In genomic region chr2:179861027-179861776, GRCh38 we compare ENCODE assay signal across 1 cellular context.
TF ChIP-seq lines count a peak whose summit lies in the region.

Gene ZNF385B, minus strand, starts transcription at chr2:179861612.

TF ChIP-seq in HepG2, 621 proteins besides CTCF, POLR2A, EP300 and RAD21 (continued from another document and continues in another):
- no peak for TF ChIP-seq ZNF407 (CRISPR knock-in tag; IDR thresholded peaks at IDR 0.05; ENCODE audit: not compliant biosample characterization)
- no peak for TF ChIP-seq ZNF740 (CRISPR knock-in tag; IDR thresholded peaks at IDR 0.05)
- TF ChIP-seq PRDM4 (CRISPR knock-in tag; IDR thresholded peaks at IDR 0.05; ENCODE audit: borderline replicate concordance): no peak
- peak; percentile 31; the same call in 1 of the 2 replicates for TF ChIP-seq ARNT2 (CRISPR knock-in tag; IDR thresholded peaks at IDR 0.05; ENCODE audit: low read depth)
- TF ChIP-seq SP4 (CRISPR knock-in tag; IDR thresholded peaks at IDR 0.05): no peak
- no peak for TF ChIP-seq ZNF703 (CRISPR knock-in tag; IDR thresholded peaks at IDR 0.05; ENCODE audit: borderline replicate concordance)
- TF ChIP-seq ZNF350 (CRISPR knock-in tag; IDR thresholded peaks at IDR 0.05; ENCODE audit: borderline replicate concordance, low read depth): no peak
- no peak for TF ChIP-seq ZFYVE20 (CRISPR knock-in tag; IDR thresholded peaks at IDR 0.05; ENCODE audit: borderline replicate concordance, low read depth)
- TF ChIP-seq NR2F6 (IDR thresholded peaks at IDR 0.05): no peak
- TF ChIP-seq NR2F6 (CRISPR knock-in tag; IDR thresholded peaks at IDR 0.05): no peak
- no peak for TF ChIP-seq ZBTB3 (CRISPR knock-in tag; IDR thresholded peaks at IDR 0.05; ENCODE audit: borderline replicate concordance, low read depth)
- no peak for TF ChIP-seq GTF2F1 (IDR thresholded peaks at IDR 0.05; ENCODE audit: low read length)
- 0 out of 2 replicates have a peak, but pooled peaks have one; percentile 16 for TF ChIP-seq ATF3 (CRISPR knock-in tag; IDR thresholded peaks at IDR 0.05)
- TF ChIP-seq ZNF143 (CRISPR knock-in tag; IDR thresholded peaks at IDR 0.05): no peak
- TF ChIP-seq CSRNP1 (CRISPR knock-in tag; IDR thresholded peaks at IDR 0.05): no peak
- no peak for TF ChIP-seq TBX3 (IDR thresholded peaks at IDR 0.05; ENCODE audit: borderline replicate concordance)
- no peak for TF ChIP-seq MLXIP (CRISPR knock-in tag; IDR thresholded peaks at IDR 0.05; ENCODE audit: borderline replicate concordance)
- TF ChIP-seq PAX8 (CRISPR knock-in tag; IDR thresholded peaks at IDR 0.05; ENCODE audit: borderline replicate concordance): no peak
- TF ChIP-seq CENPT (CRISPR knock-in tag; IDR thresholded peaks at IDR 0.05; ENCODE audit: low read depth): peak; percentile 31; the same call in 1 of the 2 replicates
- no peak for TF ChIP-seq GMEB2 (CRISPR knock-in tag; IDR thresholded peaks at IDR 0.05; ENCODE audit: low read depth)
- no peak for TF ChIP-seq ZNF24 (IDR thresholded peaks at IDR 0.05)
- TF ChIP-seq HMG20B (CRISPR knock-in tag; conservative IDR thresholded peaks at IDR 0.05): no peak
- TF ChIP-seq SOX13 (IDR thresholded peaks at IDR 0.05): no peak
- no peak for TF ChIP-seq SOX13 (CRISPR knock-in tag; conservative IDR thresholded peaks at IDR 0.05 in 1 of 2, IDR thresholded peaks at IDR 0.05 in 1 of 2)
- no peak for TF ChIP-seq ZNF124 (CRISPR knock-in tag; IDR thresholded peaks at IDR 0.05)
- no peak for TF ChIP-seq TFDP2 (CRISPR knock-in tag; IDR thresholded peaks at IDR 0.05)
- TF ChIP-seq ZNF598 (CRISPR knock-in tag; IDR thresholded peaks at IDR 0.05; ENCODE audit: borderline replicate concordance): no peak
- no peak for TF ChIP-seq ZNF430 (CRISPR knock-in tag; IDR thresholded peaks at IDR 0.05)
- no peak for TF ChIP-seq REST (IDR thresholded peaks at IDR 0.05; ENCODE audit: borderline replicate concordance in 1 of 2, low read depth in 1 of 2, low read length in 2 of 2)
- TF ChIP-seq ZNF225 (CRISPR knock-in tag; IDR thresholded peaks at IDR 0.05): no peak
- TF ChIP-seq NRL (CRISPR knock-in tag; IDR thresholded peaks at IDR 0.05; ENCODE audit: borderline replicate concordance): no peak
- TF ChIP-seq DNMT3B (CRISPR knock-in tag; conservative IDR thresholded peaks at IDR 0.05): no peak
- no peak for TF ChIP-seq ZFP62 (CRISPR knock-in tag; IDR thresholded peaks at IDR 0.05)
- no peak for TF ChIP-seq ZNF121 (CRISPR knock-in tag; IDR thresholded peaks at IDR 0.05)
